20 cellular contexts compared by ENCODE assay signal in genomic region chrX:22206781-22207180, GRCh38.
DNase-seq lines count a peak whose midpoint lies in the region; ATAC-seq and TF ChIP-seq lines count a peak whose summit lies in the region.
"Had no signal": no experiment of that assay in that cellular context is flagged by ENCODE, and none has a peak within 500 bp of the region (broad histone marks: within the 10 kb centered on the region; RNA-seq: fewer than 3 reads in every experiment).

No MANE protein-coding gene starts in this region.

- H3K27me3 ChIP-seq in endodermal cell (ENCODE audit: control insufficient read depth, insufficient read depth, low read length, poor library complexity, severe bottlenecking), result no peaks in the 10 kb centered on the region
- no peaks in the 10 kb centered on the region for H3K27me3 ChIP-seq in stomach

- TF ChIP-seq CTCF in endodermal cell (conservative IDR thresholded peaks at IDR 0.05) (no peak), stomach (IDR thresholded peaks at IDR 0.05) (no peak)

- H3K27ac Mint-ChIP-seq in endodermal cell, result no peak overlapping the region
- H3K27ac Mint-ChIP-seq: CD4-positive, alpha-beta T cell; HFFc6 had no signal

- no peak overlapping the region for H3K4me3 ChIP-seq in endodermal cell (ENCODE audit: low read length)
- no peak overlapping the region for H3K4me3 ChIP-seq in stomach
- H3K4me3 ChIP-seq: GM12878, HAP-1, K562 had no signal

- DNase-seq in NCI-H2227 (lab: John Stamatoyannopoulos, UW; ENCODE audit: unreplicated experiment), result peak; percentile 13
- no peak for DNase-seq in NCI-H2227 treated with DMSO at 0.1 percent for 48 hours (lab: John Stamatoyannopoulos, UW)
- DNase-seq in HuH-7 (ENCODE audit: low spot score), result peak; percentile 14
- no peak for DNase-seq in endodermal cell
- DNase-seq in ACHN, result no peak
- no peak for DNase-seq in stomach
- DNase-seq: 8988T; AML-193; Calu3; CD4-positive, alpha-beta T cell; DMS79 treated with DMSO at 0.1 percent for 48 hours; GF-D8; HFFc6; IMR-90 had no signal

- no peaks in the 10 kb centered on the region for H3K36me3 ChIP-seq in endodermal cell (ENCODE audit: control insufficient read depth, insufficient read depth, low read length)
- no peaks in the 10 kb centered on the region for H3K36me3 ChIP-seq in stomach
- H3K36me3 ChIP-seq: HAP-1 had no signal

- H3K4me1 ChIP-seq in endodermal cell (ENCODE audit: control insufficient read depth, insufficient read depth, low read length) (no peaks in the 10 kb centered on the region), stomach (no peaks in the 10 kb centered on the region)
- H3K4me1 ChIP-seq: HAP-1 had no signal

- H3K27me3 Mint-ChIP-seq in endodermal cell (ENCODE audit: insufficient read depth), result no peaks in the 10 kb centered on the region

- TF ChIP-seq EP300 in stomach (IDR thresholded peaks at IDR 0.05), result no peak

- no peak overlapping the region for H3K9ac ChIP-seq in endodermal cell (ENCODE audit: extremely low read depth, low read length, poor library complexity, severe bottlenecking)

- H3K27ac ChIP-seq in endodermal cell (ENCODE audit: low read depth, low read length) (peak overlapping the region; percentile 24), stomach (no peak overlapping the region)
- H3K27ac ChIP-seq: C4-2B, HL-60 had no signal

- no peak overlapping the region for H3K4me3 Mint-ChIP-seq in endodermal cell
- H3K4me3 Mint-ChIP-seq: CD4-positive, alpha-beta T cell; HFFc6 had no signal

- in situ Hi-C loops in ACHN (cut with HindIII; ENCODE audit: low pct_ligation_motif_present, low pct_unique_long_range_greater_than_20kb, low sequenced_read_pairs), result no loop called here

- ATAC-seq in GM21576 (IDR thresholded peaks at IDR 0.05; ENCODE audit: unreplicated experiment), result no peak
- ATAC-seq: GM12878, K562 had no signal

- TF ChIP-seq POLR2A in stomach (IDR thresholded peaks at IDR 0.05), result no peak

- H3K4me1 Mint-ChIP-seq in endodermal cell, result peaks cover 9% of the 10 kb centered on the region

- no peaks in the 10 kb centered on the region for H3K36me3 Mint-ChIP-seq in endodermal cell (ENCODE audit: low read depth)

- WGBS in endodermal cell (ENCODE audit: insufficient coverage in 1 of 2, insufficient read length in 1 of 2), 2 experiments, result 88% methylated on average over 1 of the region's 1 CpG; no CpG with 5 or more reads in 1 of the 2 experiments
- 14 to 35% (median 24%) methylated on average over 1 of the region's 1 CpG for WGBS in stomach, 5 donors

- intact Hi-C loops in stomach (cut with DNase I; ENCODE audit: low total_unique reads), result no loop called here

- peaks cover 2% of the 10 kb centered on the region for H3K9me3 Mint-ChIP-seq in endodermal cell
- H3K9me3 Mint-ChIP-seq: CD4-positive, alpha-beta T cell; HFFc6 had no signal

- H3K9me3 ChIP-seq in endodermal cell (ENCODE audit: control insufficient read depth, low read length) (no peaks in the 10 kb centered on the region), stomach (no peaks in the 10 kb centered on the region)
- H3K9me3 ChIP-seq: HAP-1 had no signal

Comparison
In these comparisons a context has a peak if more than half of its experiments do, and no peak if none do; other contexts are left out.
1. DNase-seq: peak in NCI-H2227 (single experiment) and HuH-7 (single experiment); none in NCI-H2227 treated with DMSO at 0.1 percent for 48 hours (single experiment), endodermal cell (single experiment), ACHN (single experiment) and stomach (single experiment).